10 cellular contexts compared by ENCODE assay signal in the genomic region with DNA sequence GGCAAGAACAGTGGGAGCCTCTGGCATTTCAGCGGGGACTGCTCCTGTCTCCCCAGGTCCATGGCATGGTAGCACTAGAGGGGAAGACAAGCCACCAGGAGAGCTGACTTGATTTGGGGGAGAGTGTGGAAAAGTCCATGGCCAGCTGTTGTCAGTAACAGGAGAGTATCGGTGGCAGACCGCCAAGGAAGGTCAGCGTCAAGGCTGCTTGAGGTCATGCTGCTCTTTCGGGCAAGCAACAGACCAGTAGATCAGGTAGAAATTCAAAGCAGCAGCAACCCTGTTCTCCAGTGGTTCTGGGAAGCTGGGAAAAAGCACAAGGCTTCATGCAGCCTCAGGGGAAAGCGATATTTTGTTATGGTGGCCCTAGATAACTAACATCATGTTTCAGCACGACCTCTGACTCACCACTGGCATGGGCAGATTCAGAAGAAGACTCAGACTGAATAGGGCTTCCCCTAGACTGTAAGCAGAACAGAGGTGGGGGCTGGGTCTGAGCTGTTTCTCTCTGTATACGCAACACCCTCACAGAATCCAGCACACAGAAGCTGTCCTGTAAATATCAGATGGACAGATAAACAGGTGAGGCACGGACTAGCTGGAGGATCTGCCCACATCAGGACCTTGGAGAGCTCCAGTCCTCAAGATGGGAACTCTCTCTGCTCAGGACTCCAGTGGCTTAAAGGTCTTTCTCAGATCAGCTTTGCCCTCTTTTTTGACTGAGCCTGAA. TPM values are rescaled to one million over a fixed set of nuclear protein-coding genes. Genes with fewer than 3 reads are reported as not detected.
DNase-seq lines count a peak whose midpoint lies in the region; ATAC-seq and TF ChIP-seq lines count a peak whose summit lies in the region.
"Had no signal": no experiment of that assay in that cellular context is flagged by ENCODE, and none has a peak within 500 bp of the region (broad histone marks: within the 10 kb centered on the region; RNA-seq: fewer than 3 reads in every experiment).

No MANE protein-coding gene starts in this region.

- H3K27ac Mint-ChIP-seq in activated naive CD8-positive, alpha-beta T cell treated with anti-CD3 and anti-CD28 coated beads, Interleukin-2, amount 50 U/mL, for 24 hours, result no peak overlapping the region
- H3K27ac Mint-ChIP-seq in activated naive CD8-positive, alpha-beta T cell treated with anti-CD3 and anti-CD28 coated beads for 36 hours, result no peak overlapping the region
- H3K27ac Mint-ChIP-seq: CD14-positive monocyte had no signal

- TF ChIP-seq CTCF in epithelial cell of proximal tubule (conservative IDR thresholded peaks at IDR 0.05; ENCODE audit: low read depth, low read length), result no peak
- TF ChIP-seq CTCF in testis (IDR thresholded peaks at IDR 0.05), result no peak
- TF ChIP-seq CTCF in coronary artery (IDR thresholded peaks at IDR 0.05), result no peak

- no peak for DNase-seq in activated naive CD8-positive, alpha-beta T cell treated with anti-CD3 and anti-CD28 coated beads, Interleukin-2, amount 50 U/mL, for 24 hours
- no peak for DNase-seq in activated naive CD8-positive, alpha-beta T cell treated with anti-CD3 and anti-CD28 coated beads for 36 hours
- DNase-seq in OCI-M1 (lab: John Stamatoyannopoulos, UW) (peak; percentile 35), epithelial cell of proximal tubule (ENCODE audit: low read depth) (peak; percentile 1), testis (peak; percentile 41), coronary artery (ENCODE audit: low spot score) (no peak)
- DNase-seq: NCI-H526 treated with DMSO at 0.1 percent for 48 hours had no signal

- no peaks in the 10 kb centered on the region for H3K36me3 ChIP-seq in testis (ENCODE audit: low read depth, missing control alignments)

- peaks cover 7% of the 10 kb centered on the region for H3K9me3 Mint-ChIP-seq in activated naive CD8-positive, alpha-beta T cell treated with anti-CD3 and anti-CD28 coated beads, Interleukin-2, amount 50 U/mL, for 24 hours
- H3K9me3 Mint-ChIP-seq in activated naive CD8-positive, alpha-beta T cell treated with anti-CD3 and anti-CD28 coated beads for 36 hours, result no peaks in the 10 kb centered on the region

- peaks cover 2% of the 10 kb centered on the region for H3K36me3 Mint-ChIP-seq in activated naive CD8-positive, alpha-beta T cell treated with anti-CD3 and anti-CD28 coated beads, Interleukin-2, amount 50 U/mL, for 24 hours (ENCODE audit: low read depth)
- H3K36me3 Mint-ChIP-seq in activated naive CD8-positive, alpha-beta T cell treated with anti-CD3 and anti-CD28 coated beads for 36 hours, result no peaks in the 10 kb centered on the region

- H3K4me1 ChIP-seq in testis, result peaks cover 7% of the 10 kb centered on the region

- H3K9me3 ChIP-seq in testis, result no peaks in the 10 kb centered on the region

- 61 to 67% methylated on average over 9 of the region's 9 CpGs for WGBS in testis, 2 donors

- H3K27ac ChIP-seq in testis, result no peak overlapping the region
- H3K27ac ChIP-seq in coronary artery, result no peak overlapping the region

- no peaks in the 10 kb centered on the region for H3K27me3 ChIP-seq in testis

- H3K4me3 ChIP-seq in epithelial cell of proximal tubule (ENCODE audit: low read depth, low read length) (no peak overlapping the region), testis (no peak overlapping the region), coronary artery (no peak overlapping the region)

- intact Hi-C loops in testis (cut with DNase I; ENCODE audit: low total_unique reads), result no loop called here

- TF ChIP-seq POLR2A in testis (IDR thresholded peaks at IDR 0.05), result no peak

- peaks cover 26% of the 10 kb centered on the region for H3K27me3 Mint-ChIP-seq in activated naive CD8-positive, alpha-beta T cell treated with anti-CD3 and anti-CD28 coated beads, Interleukin-2, amount 50 U/mL, for 24 hours
- H3K27me3 Mint-ChIP-seq in activated naive CD8-positive, alpha-beta T cell treated with anti-CD3 and anti-CD28 coated beads for 36 hours, result peaks cover 57% of the 10 kb centered on the region

- no peaks in the 10 kb centered on the region for H3K4me1 Mint-ChIP-seq in activated naive CD8-positive, alpha-beta T cell treated with anti-CD3 and anti-CD28 coated beads, Interleukin-2, amount 50 U/mL, for 24 hours
- no peaks in the 10 kb centered on the region for H3K4me1 Mint-ChIP-seq in activated naive CD8-positive, alpha-beta T cell treated with anti-CD3 and anti-CD28 coated beads for 36 hours
- H3K4me1 Mint-ChIP-seq: CD14-positive monocyte had no signal

- no peak overlapping the region for H3K4me3 Mint-ChIP-seq in activated naive CD8-positive, alpha-beta T cell treated with anti-CD3 and anti-CD28 coated beads, Interleukin-2, amount 50 U/mL, for 24 hours
- no peak overlapping the region for H3K4me3 Mint-ChIP-seq in activated naive CD8-positive, alpha-beta T cell treated with anti-CD3 and anti-CD28 coated beads for 36 hours

- peak; percentile 15 for ATAC-seq in activated naive CD8-positive, alpha-beta T cell treated with anti-CD3 and anti-CD28 coated beads, Interleukin-2, amount 50 U/mL, for 24 hours
- ATAC-seq in HG02623 (IDR thresholded peaks at IDR 0.05; ENCODE audit: unreplicated experiment), result no peak
- ATAC-seq in GM19463 (IDR thresholded peaks at IDR 0.05; ENCODE audit: unreplicated experiment), result no peak

RNA-seq across cellular contexts. Expression of a gene that starts 35.2 kb away (rescaled TPM):
- total RNA-seq in activated naive CD8-positive, alpha-beta T cell treated with anti-CD3 and anti-CD28 coated beads for 36 hours, result under 1 TPM in 1 of 2 experiments, not detected in 1; 0.06 TPM
- total RNA-seq in epithelial cell of proximal tubule (3.5 and 4.3 TPM in 2 replicates), testis (1 to 10 TPM; 6.0 to 6.9 TPM)
- polyA plus RNA-seq in testis (ENCODE audit: insufficient read depth, low read depth, low replicate concordance), result 3.2 TPM
- polyA plus RNA-seq: CD14-positive monocyte had no signal

Comparison
In these comparisons a context has a peak if more than half of its experiments do, and no peak if none do; other contexts are left out.
1. DNase-seq: peak in OCI-M1 (single experiment), epithelial cell of proximal tubule (single experiment) and testis (single experiment); none in activated naive CD8-positive, alpha-beta T cell treated with anti-CD3 and anti-CD28 coated beads, Interleukin-2, amount 50 U/mL, for 24 hours (single experiment), activated naive CD8-positive, alpha-beta T cell treated with anti-CD3 and anti-CD28 coated beads for 36 hours (single experiment) and coronary artery (single experiment).